ENCODE assay signal across 8 cellular contexts in the genomic region with DNA sequence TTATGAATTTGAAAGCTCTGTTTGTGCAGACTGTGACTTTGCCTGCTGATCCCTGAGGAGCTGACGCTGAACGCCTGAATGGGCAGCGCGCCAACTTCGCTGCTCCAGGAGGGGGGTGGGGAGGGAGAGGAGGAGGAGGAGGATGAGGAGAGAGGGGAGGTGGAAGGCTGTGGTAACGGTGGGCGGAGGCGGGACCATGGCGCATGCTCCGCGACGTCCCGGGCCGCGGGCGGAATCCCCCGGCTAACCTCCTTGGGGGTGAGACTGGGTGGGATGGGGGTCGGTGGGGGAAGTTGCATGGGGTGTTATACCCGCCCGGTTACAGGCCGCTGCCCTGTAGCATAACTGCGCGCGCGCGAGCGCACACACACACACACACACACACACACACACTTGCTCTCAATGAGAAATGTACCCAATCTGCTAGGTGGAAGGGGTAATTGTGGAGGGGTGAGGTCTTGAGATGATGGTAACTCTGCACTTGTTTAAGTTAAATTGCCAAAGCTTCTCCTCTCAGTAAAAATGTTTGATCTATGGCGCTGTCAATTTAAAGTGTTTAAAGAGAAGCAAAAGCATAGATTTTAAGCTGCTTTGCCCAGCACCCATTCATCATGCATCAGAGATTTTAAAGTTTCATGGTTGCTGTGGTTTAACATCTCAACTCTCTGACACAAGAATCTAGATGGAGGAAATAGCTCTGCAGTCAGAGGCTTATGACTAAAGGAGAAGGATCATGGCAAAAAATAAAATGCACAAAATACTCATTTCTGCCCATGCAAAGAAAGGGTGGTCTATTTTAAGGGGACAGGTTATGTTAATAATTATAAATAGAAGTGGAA.
DNase-seq lines count a peak whose midpoint lies in the region; ATAC-seq and TF ChIP-seq lines count a peak whose summit lies in the region.

No MANE protein-coding gene starts in this region.

- H3K9me2 ChIP-seq in OCI-LY1 (ENCODE audit: low read depth, low read length): no peaks in the 10 kb centered on the region

- H4K20me1 ChIP-seq in OCI-LY1 (ENCODE audit: insufficient read depth, low read length): no peaks in the 10 kb centered on the region

- in situ Hi-C loops in astrocyte of the spinal cord (cut with HindIII; ENCODE audit: low sequenced_read_pairs): no loop called here

- peak overlapping the region; percentile 97 for H2AFZ ChIP-seq in OCI-LY1 (ENCODE audit: low read length)

- H3K36me3 ChIP-seq in OCI-LY1 (ENCODE audit: insufficient read depth, low read length) (no peaks in the 10 kb centered on the region), iPS-15b (ENCODE audit: control insufficient read depth, insufficient read depth, low read length) (no peaks in the 10 kb centered on the region)

- H3K9me3 ChIP-seq in OCI-LY1 (ENCODE audit: low read length): no peaks in the 10 kb centered on the region
- no peaks in the 10 kb centered on the region for H3K9me3 ChIP-seq in iPS-15b (ENCODE audit: control insufficient read depth, insufficient read depth, low read length)

- H3K79me2 ChIP-seq in OCI-LY1 (ENCODE audit: insufficient read depth, low read length): no peaks in the 10 kb centered on the region

- H3K4me3 ChIP-seq in OCI-LY1 (ENCODE audit: low read depth, low read length, poor library complexity, severe bottlenecking) (peak overlapping the region; percentile 64), astrocyte of the spinal cord (ENCODE audit: low read depth, low read length) (peak overlapping the region; percentile 45), iPS-15b (ENCODE audit: low read depth, low read length) (peak overlapping the region; percentile 33), retinal pigment epithelial cell (ENCODE audit: low read length) (peak overlapping the region; percentile 53)

- peak; percentile 4 for DNase-seq in activated T-cell treated with anti-CD3 and anti-CD28 coated beads for 24 hours (ENCODE audit: low read depth)
- no peak for DNase-seq in activated T-cell treated with anti-CD3 and anti-CD28 coated beads for 4 hours
- DNase-seq in astrocyte of the spinal cord (ENCODE audit: low read depth, low spot score): peak; percentile 69
- peak; percentile 68 for DNase-seq in retinal pigment epithelial cell (ENCODE audit: low read depth)

- H3K27me3 ChIP-seq in OCI-LY1 (ENCODE audit: insufficient read depth, low read length): no peaks in the 10 kb centered on the region
- peaks cover 92% of the 10 kb centered on the region for H3K27me3 ChIP-seq in iPS-15b (ENCODE audit: control insufficient read depth, insufficient read depth, low read length)

- peak overlapping the region; percentile 79 for H3K4me2 ChIP-seq in OCI-LY1 (ENCODE audit: low read length)

- peak; percentile 76 for ATAC-seq in HG02885 (IDR thresholded peaks at IDR 0.05; ENCODE audit: poor library complexity, unreplicated experiment)
- no peak for ATAC-seq in HG02840 (IDR thresholded peaks at IDR 0.05; ENCODE audit: low FRiP score, unreplicated experiment)

- H3K4me1 ChIP-seq in OCI-LY1 (ENCODE audit: insufficient read depth, low read length, severe bottlenecking) (peaks cover 19% of the 10 kb centered on the region), iPS-15b (ENCODE audit: control insufficient read depth, insufficient read depth, low read length) (peaks cover 5% of the 10 kb centered on the region)

- H3K27ac ChIP-seq in OCI-LY1 (ENCODE audit: low read depth, low read length, poor library complexity, severe bottlenecking): peak overlapping the region; percentile 68

- TF ChIP-seq CTCF in OCI-LY1 (IDR thresholded peaks at IDR 0.05; ENCODE audit: low read length) (no peak), astrocyte of the spinal cord (IDR thresholded peaks at IDR 0.05; ENCODE audit: low read depth, low read length) (no peak), retinal pigment epithelial cell (conservative IDR thresholded peaks at IDR 0.05; ENCODE audit: low read depth, low read length) (no peak)

- H3F3A ChIP-seq in OCI-LY1 (ENCODE audit: insufficient read depth, low read length): no peaks in the 10 kb centered on the region

- H3K9ac ChIP-seq in OCI-LY1 (ENCODE audit: low read length) (peak overlapping the region; percentile 67), iPS-15b (ENCODE audit: low read depth, low read length) (no peak overlapping the region)
